Comparison of ENCODE assay signal across 30 cellular contexts in the genomic region with DNA sequence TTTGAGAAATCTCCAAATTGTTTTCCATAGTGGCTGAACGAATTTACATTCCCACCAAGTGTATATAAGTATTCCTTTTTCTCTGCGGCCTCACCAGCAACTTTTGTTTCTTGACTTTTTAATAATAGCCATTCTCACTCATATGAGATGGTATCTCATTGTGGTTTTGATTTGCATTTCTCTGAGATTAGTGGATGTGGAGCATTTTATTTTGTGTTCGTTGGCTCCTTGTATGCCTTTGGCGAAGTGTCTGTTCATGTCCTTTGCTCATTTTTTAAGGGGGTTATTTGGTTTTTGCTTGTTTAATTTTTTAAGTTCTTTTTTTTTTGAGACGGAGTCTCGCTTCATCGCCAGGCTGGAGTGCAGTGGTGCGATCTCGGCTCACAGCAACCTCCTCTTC.
"Had no signal": no experiment of that assay in that cellular context is flagged by ENCODE, and none has a peak within 500 bp of the region (broad histone marks: within the 10 kb centered on the region; RNA-seq: fewer than 3 reads in every experiment).

No MANE protein-coding gene starts in this region.

- ATAC-seq: activated CD4-positive, CD25-positive, alpha-beta regulatory T cell treated with anti-CD3 and anti-CD28 coated beads, Interleukin-2, amount 50 U/mL, for 24 hours; activated naive CD8-positive, alpha-beta T cell treated with anti-CD3 and anti-CD28 coated beads, Interleukin-2, amount 50 U/mL, for 24 hours; effector memory CD8-positive, alpha-beta T cell; foreskin keratinocyte; heart left ventricle; naive thymus-derived CD4-positive, alpha-beta T cell; sciatic nerve; stimulated activated effector memory CD8-positive, alpha-beta T cell treated with anti-CD3 and anti-CD28 coated beads, Interleukin-12 subunit alpha, Interleukin-12 subunit beta, amount 100 ng/mL, for 72 hours; stimulated activated naive CD8-positive, alpha-beta T cell treated with anti-CD3 and anti-CD28 coated beads, Interleukin-15, amount 100 ng/mL, for 72 hours; upper lobe of right lung had no signal

- H3K36me3 ChIP-seq: ovary, prostate gland, thyroid gland had no signal

- H3K27me3 ChIP-seq: brain microvascular endothelial cell, foreskin keratinocyte, heart left ventricle, ovary, thyroid gland, upper lobe of right lung had no signal

- DNase-seq: activated CD4-positive, alpha-beta T cell treated with anti-CD3 and anti-CD28 coated beads for 48 hours; activated CD4-positive, alpha-beta T cell treated with anti-CD3 and anti-CD28 coated beads, Interleukin-2, amount 50 U/mL, for 48 hours; activated CD8-positive, alpha-beta memory T cell treated with anti-CD3 and anti-CD28 coated beads for 24 hours; activated gamma-delta T cell; activated naive CD8-positive, alpha-beta T cell treated with anti-CD3 and anti-CD28 coated beads, Interleukin-2, amount 50 U/mL, for 24 hours; activated T-cell treated with anti-CD3 and anti-CD28 coated beads, Interleukin-2, amount 50 U/mL, for 1 hour; brain microvascular endothelial cell; caudate nucleus; cortex of kidney; effector memory CD8-positive, alpha-beta T cell; erythroblast; foreskin keratinocyte; heart left ventricle; hypothalamus; immature natural killer cell; midbrain; naive thymus-derived CD4-positive, alpha-beta T cell; ovary; retina; small intestine; stimulated activated CD4-positive, alpha-beta T cell treated with anti-CD3 and anti-CD28 coated beads, Interleukin-4, amount 100 ng/mL, for 24 hours; stimulated activated naive CD8-positive, alpha-beta T cell treated with anti-CD3 and anti-CD28 coated beads, Interleukin-15, amount 100 ng/mL, for 72 hours; T-helper 9 cell; thyroid gland; upper lobe of right lung had no signal

- H3K4me3 ChIP-seq: heart left ventricle, ovary, prostate gland, thyroid gland, upper lobe of right lung had no signal

- H3K4me1 ChIP-seq: prostate gland, upper lobe of right lung had no signal

- H3K9me3 ChIP-seq: heart left ventricle, ovary, prostate gland, thyroid gland, upper lobe of right lung had no signal

- H3K27ac ChIP-seq: brain microvascular endothelial cell, foreskin keratinocyte, heart left ventricle, ovary, prostate gland, thyroid gland, upper lobe of right lung, VCaP had no signal
